9 cellular contexts compared by ENCODE assay signal in genomic region chr2:96539215-96539920, GRCh38. TPM values are rescaled to one million over a fixed set of nuclear protein-coding genes. Genes with fewer than 3 reads are reported as not detected.
DNase-seq lines count a peak whose midpoint lies in the region; ATAC-seq, FAIRE-seq and TF ChIP-seq lines count a peak whose summit lies in the region.
"Had no signal": no experiment of that assay in that cellular context is flagged by ENCODE, and none has a peak within 500 bp of the region (broad histone marks: within the 10 kb centered on the region; RNA-seq: fewer than 3 reads in every experiment).

No MANE protein-coding gene starts in this region.

- peaks cover 66% of the 10 kb centered on the region for H4K20me1 ChIP-seq in astrocyte (ENCODE audit: insufficient read depth, low read length)

- peaks cover 58% of the 10 kb centered on the region for H3K79me2 ChIP-seq in astrocyte (ENCODE audit: insufficient read depth, low read length)

- H3K4me3 Mint-ChIP-seq in astrocyte (ENCODE audit: unreplicated experiment) (peak overlapping the region; percentile 79), natural killer cell (peak overlapping the region; percentile 98)

- H3K9ac ChIP-seq in astrocyte (ENCODE audit: low read length), result no peak overlapping the region

- DNase-seq in stimulated activated CD4-positive, alpha-beta T cell treated with anti-CD3 and anti-CD28 coated beads, Interleukin-4, amount 100 ng/mL, for 24 hours, result peak; percentile 43
- DNase-seq in stimulated activated CD4-positive, alpha-beta T cell treated with anti-CD3 and anti-CD28 coated beads, Interleukin-4, amount 100 ng/mL, for 4 hours, result no peak
- DNase-seq in astrocyte (ENCODE audit: low read depth) (no peak), natural killer cell (no peak), SJCRH30 (no peak), NCI-H1048 (lab: John Stamatoyannopoulos, UW) (no peak), T1000 (lab: John Stamatoyannopoulos, UW) (no peak)
- DNase-seq: NCI-H1694 had no signal

- peak overlapping the region; percentile 97 for H3K4me2 ChIP-seq in astrocyte (ENCODE audit: low read length)

- H3K36me3 Mint-ChIP-seq in astrocyte (ENCODE audit: low read depth, unreplicated experiment) (peaks cover 11% of the 10 kb centered on the region), natural killer cell (no peaks in the 10 kb centered on the region)

- no peaks in the 10 kb centered on the region for H3K9me3 ChIP-seq in astrocyte (ENCODE audit: insufficient read depth, low read depth, low read length)
- no peaks in the 10 kb centered on the region for H3K9me3 ChIP-seq in SJCRH30 (replicated peaks)

- H3K27me3 ChIP-seq in astrocyte (ENCODE audit: insufficient read depth, low read length), result no peaks in the 10 kb centered on the region
- no peaks in the 10 kb centered on the region for H3K27me3 ChIP-seq in SJCRH30

- no peaks in the 10 kb centered on the region for H3K27me3 Mint-ChIP-seq in astrocyte (ENCODE audit: low read depth, unreplicated experiment)
- H3K27me3 Mint-ChIP-seq in natural killer cell (ENCODE audit: low read depth in 2 of 2), result no peaks in the 10 kb centered on the region

- H3K27ac Mint-ChIP-seq in astrocyte (ENCODE audit: unreplicated experiment) (no peak overlapping the region), natural killer cell (peak overlapping the region; percentile 97 to 98)

- no peak for FAIRE-seq in astrocyte (lab: Jason Lieb, UNC)

- intact Hi-C loops in natural killer cell (cut with micrococcal nuclease), result loop anchor here (2.0 to 5.0 kb wide), 5 partner anchors 13 to 392 kb away; partner anchors contain the start of genes DUSP2 and KANSL3

- peak in 1 of 3 donors; percentile 0 for ATAC-seq in natural killer cell
- no peak for ATAC-seq in HG03045 (IDR thresholded peaks at IDR 0.05; ENCODE audit: unreplicated experiment)

- H3K36me3 ChIP-seq in astrocyte (ENCODE audit: insufficient read depth, low read length), result peaks cover 4% of the 10 kb centered on the region
- peaks cover 17% of the 10 kb centered on the region for H3K36me3 ChIP-seq in SJCRH30

- no peak overlapping the region for H3K27ac ChIP-seq in astrocyte (ENCODE audit: low read depth, low read length)
- H3K27ac ChIP-seq in SJCRH30, result no peak overlapping the region

- no peak overlapping the region for H2AFZ ChIP-seq in astrocyte (ENCODE audit: low read depth, low read length)

- H3K4me1 Mint-ChIP-seq in astrocyte (ENCODE audit: low read depth, unreplicated experiment), result peaks cover 18% of the 10 kb centered on the region
- peaks cover 66 to 71% of the 10 kb centered on the region in 2 donors for H3K4me1 Mint-ChIP-seq in natural killer cell

- H3K4me1 ChIP-seq in astrocyte (ENCODE audit: insufficient read depth, low read length), result peaks cover 28% of the 10 kb centered on the region
- peaks cover 12% of the 10 kb centered on the region; the same call in 1 of the 2 replicates for H3K4me1 ChIP-seq in SJCRH30

- no peak overlapping the region for H3K4me3 ChIP-seq in astrocyte (ENCODE audit: insufficient read depth, low read depth, low read length)
- H3K4me3 ChIP-seq in SJCRH30, result no peak overlapping the region

- H3K9me3 Mint-ChIP-seq in astrocyte (ENCODE audit: unreplicated experiment), result peaks cover under 1% of the 10 kb centered on the region
- H3K9me3 Mint-ChIP-seq in natural killer cell, result no peaks in the 10 kb centered on the region

- TF ChIP-seq CTCF in astrocyte (IDR thresholded peaks at IDR 0.05; ENCODE audit: insufficient read depth, low read depth, low read length), result no peak
- no peak for TF ChIP-seq CTCF in natural killer cell (IDR thresholded peaks at IDR 0.05)

RNA-seq across cellular contexts. Expression of gene ARID5A, which starts 2.8 kb away (rescaled TPM):
- total RNA-seq in astrocyte (11.3 and 11.8 TPM in 2 replicates), natural killer cell (100 to 1,000 TPM in 2 of 3 donors, 10 to 100 TPM in 1; 90.9 to 117 (median 114) TPM)
- total RNA-seq in SJCRH30 (2014; rRNA removed; shearing (Covaris generic)), result 12.4 and 14.2 TPM in 2 replicates

RNA-seq across cellular contexts. Expression of gene NEURL3, which starts 34.2 kb away (rescaled TPM):
- total RNA-seq in astrocyte (0.34 and 0.38 TPM in 2 replicates), natural killer cell (not detected)
- total RNA-seq in SJCRH30 (2014; rRNA removed; shearing (Covaris generic)), result 0.10 TPM in 1 of 2 replicates, not detected in the other
